ENCODE assay signal across 9 cellular contexts in genomic region chr10:97355571-97355975, GRCh38. TPM values are rescaled to one million over a fixed set of nuclear protein-coding genes. Genes with fewer than 3 reads are reported as not detected.
DNase-seq lines count a peak whose midpoint lies in the region; ATAC-seq and TF ChIP-seq lines count a peak whose summit lies in the region.
"Had no signal": no experiment of that assay in that cellular context is flagged by ENCODE, and none has a peak within 500 bp of the region (broad histone marks: within the 10 kb centered on the region; RNA-seq: fewer than 3 reads in every experiment).

No MANE protein-coding gene starts in this region.

- H3K4me2 ChIP-seq in neuronal stem cell (ENCODE audit: insufficient read depth, low read length, poor library complexity, severe bottlenecking), result no peak overlapping the region

- H4K91ac ChIP-seq in neuronal stem cell (ENCODE audit: low read depth, low read length, poor library complexity), result no peak overlapping the region

- H2BK15ac ChIP-seq in neuronal stem cell (ENCODE audit: low read length), result no peak overlapping the region

- no peak overlapping the region for H2AK5ac ChIP-seq in neuronal stem cell (ENCODE audit: low read depth, low read length)

- no peak overlapping the region for H3K23ac ChIP-seq in neuronal stem cell (ENCODE audit: low read depth, low read length, poor library complexity)

- H3K9me3 ChIP-seq in neuronal stem cell (replicated peaks in 1 of 2; ENCODE audit: control insufficient read depth in 2 of 2, insufficient read depth in 1 of 2, low read depth in 1 of 2, low read length in 2 of 2), result no peaks in the 10 kb centered on the region

- no peaks in the 10 kb centered on the region for H3K27me3 ChIP-seq in foreskin keratinocyte
- no peaks in the 10 kb centered on the region for H3K27me3 ChIP-seq in neuronal stem cell (ENCODE audit: control insufficient read depth in 3 of 3, insufficient read depth in 3 of 3, low read depth in 1 of 3, low read length in 3 of 3)

- TF ChIP-seq CTCF in GM10248 (IDR thresholded peaks at IDR 0.05; ENCODE audit: control extremely low read depth, extremely low read depth, low read depth, missing control alignments) (peak; percentile 26), foreskin keratinocyte (conservative IDR thresholded peaks at IDR 0.05) (peak; percentile 48)

- H2BK120ac ChIP-seq in neuronal stem cell (ENCODE audit: low read depth, low read length), result no peak overlapping the region

- H3K14ac ChIP-seq in neuronal stem cell (ENCODE audit: low read length), result no peak overlapping the region

- H3K27ac ChIP-seq in foreskin keratinocyte (no peak overlapping the region), neuronal stem cell (replicated peaks; ENCODE audit: low read length) (no peak overlapping the region)

- no peak overlapping the region for H2BK5ac ChIP-seq in neuronal stem cell (ENCODE audit: low read length)

- DNase-seq in GM10248 (ENCODE audit: extremely low spot score), result no peak
- peak; percentile 30 for DNase-seq in SK-MEL-5 (ENCODE audit: low read depth, low spot score)
- DNase-seq in foreskin keratinocyte, result no peak
- peak; percentile 13 for DNase-seq in renal cortical epithelial cell (ENCODE audit: low read depth)
- no peak for DNase-seq in NCI-H2107 treated with DMSO at 0.1 percent for 48 hours (lab: John Stamatoyannopoulos, UW; ENCODE audit: unreplicated experiment)
- DNase-seq in neuronal stem cell (ENCODE audit: low spot score), result no peak
- DNase-seq: activated B cell treated with CpG ODN at 0.5 μM for 24 hours had no signal

- no CpG with 5 or more reads among the region's 5 CpGs for WGBS in neuronal stem cell (ENCODE audit: extremely low coverage in 2 of 2, insufficient read length in 2 of 2, insufficient replicate concordance in 1 of 2), 2 donors

- ATAC-seq in foreskin keratinocyte (no peak), HG02571 (IDR thresholded peaks at IDR 0.05; ENCODE audit: unreplicated experiment) (no peak), GM21423 (IDR thresholded peaks at IDR 0.05; ENCODE audit: unreplicated experiment) (no peak)

- H3K4me1 ChIP-seq in foreskin keratinocyte, result no peaks in the 10 kb centered on the region
- H3K4me1 ChIP-seq in neuronal stem cell (ENCODE audit: control insufficient read depth in 2 of 2, insufficient read depth in 1 of 2, low read depth in 1 of 2, low read length in 2 of 2), result no peaks in the 10 kb centered on the region

- no peak overlapping the region for H4K8ac ChIP-seq in neuronal stem cell (ENCODE audit: low read depth, low read length)

- H3K9ac ChIP-seq in neuronal stem cell (ENCODE audit: low read depth, low read length, poor library complexity), result no peak overlapping the region

- POLR2A ChIA-PET in GM10248 (lab: Yijun Ruan, JAX), result no interaction called here

- CTCF ChIA-PET in GM10248 (lab: Yijun Ruan, JAX), result no interaction called here

- H3K79me1 ChIP-seq in neuronal stem cell (ENCODE audit: low read depth, low read length), result peaks cover 3% of the 10 kb centered on the region

- H2BK12ac ChIP-seq in neuronal stem cell (ENCODE audit: low read length), result no peak overlapping the region

- H2AFZ ChIP-seq in neuronal stem cell (ENCODE audit: low read length), result no peak overlapping the region

- in situ Hi-C loops in SK-MEL-5 (cut with HindIII; ENCODE audit: low pct_unique_long_range_greater_than_20kb, low sequenced_read_pairs), result no loop called here

- H3K18ac ChIP-seq in neuronal stem cell (ENCODE audit: low read length), result no peak overlapping the region

- H3K4me3 ChIP-seq in neuronal stem cell (ENCODE audit: low read length in 2 of 2), result no peak overlapping the region

- H3K36me3 ChIP-seq in neuronal stem cell (replicated peaks in 1 of 2; ENCODE audit: control insufficient read depth in 2 of 2, insufficient read depth in 2 of 2, low read length in 2 of 2), result peaks cover 24 to 54% of the 10 kb centered on the region in 2 donors

- no peak overlapping the region for H3K4ac ChIP-seq in neuronal stem cell (ENCODE audit: low read length)

RNA-seq across cellular contexts. Expression of gene FRAT2, which starts 21.0 kb away (rescaled TPM):
- 20.5 and 22.0 TPM in 2 replicates for total RNA-seq in SK-MEL-5 (2014; rRNA removed; shearing (Covaris generic))
- 16.6 and 17.3 TPM in 2 replicates for polyA plus RNA-seq in SK-MEL-5 (2015; cell fraction: cytosol; rRNA removed)
- 7.9 and 10.5 TPM in 2 replicates for polyA plus RNA-seq in SK-MEL-5 (2015; cell fraction: nucleus; rRNA removed)
- total RNA-seq in foreskin keratinocyte (7.1 and 8.1 TPM in 2 replicates), renal cortical epithelial cell (7.8 and 15.0 TPM in 2 replicates)
- 6.4 and 8.6 TPM in 2 replicates for polyA plus RNA-seq in foreskin keratinocyte
- polyA plus RNA-seq in neuronal stem cell (2013, experiment 1 of 2), result 6.9 TPM
- 7.3 TPM for polyA plus RNA-seq in neuronal stem cell (2013, experiment 2 of 2)

RNA-seq across cellular contexts. Expression of gene FRAT1, which starts 36.5 kb away (rescaled TPM):
- total RNA-seq in SK-MEL-5 (2014; rRNA removed; shearing (Covaris generic)), result 1.2 and 1.7 TPM in 2 replicates
- polyA plus RNA-seq in SK-MEL-5 (2015; cell fraction: cytosol; rRNA removed), result 1.9 and 3.3 TPM in 2 replicates
- polyA plus RNA-seq in SK-MEL-5 (2015; cell fraction: nucleus; rRNA removed), result 2.8 and 3.6 TPM in 2 replicates
- total RNA-seq in foreskin keratinocyte, result 0.95 and 1.0 TPM in 2 replicates
- polyA plus RNA-seq in foreskin keratinocyte, result 0.93 and 0.94 TPM in 2 replicates
- total RNA-seq in renal cortical epithelial cell, result 0.52 and 3.5 TPM in 2 replicates
- 1.8 TPM for polyA plus RNA-seq in neuronal stem cell (2013, experiment 1 of 2)
- polyA plus RNA-seq in neuronal stem cell (2013, experiment 2 of 2), result 1.8 TPM

RNA-seq across cellular contexts. Expression of gene RRP12, which starts 45.6 kb away (rescaled TPM):
- 24.1 and 30.7 TPM in 2 replicates for total RNA-seq in SK-MEL-5 (2014; rRNA removed; shearing (Covaris generic))
- polyA plus RNA-seq in SK-MEL-5 (2015; cell fraction: cytosol; rRNA removed), result 41.2 and 43.5 TPM in 2 replicates
- 69.3 and 80.4 TPM in 2 replicates for polyA plus RNA-seq in SK-MEL-5 (2015; cell fraction: nucleus; rRNA removed)
- 32.7 and 40.1 TPM in 2 replicates for total RNA-seq in foreskin keratinocyte
- polyA plus RNA-seq in foreskin keratinocyte, result 23.7 and 27.7 TPM in 2 replicates
- 22.6 and 29.2 TPM in 2 replicates for total RNA-seq in renal cortical epithelial cell
- 10.3 TPM for polyA plus RNA-seq in neuronal stem cell (2013, experiment 1 of 2)
- polyA plus RNA-seq in neuronal stem cell (2013, experiment 2 of 2), result 9.5 TPM

Comparison
In these comparisons a context has a peak if more than half of its experiments do, and no peak if none do; other contexts are left out.
1. DNase-seq: peak in SK-MEL-5 (single experiment) and renal cortical epithelial cell (single experiment); none in GM10248 (single experiment), foreskin keratinocyte (0 of 2), NCI-H2107 treated with DMSO at 0.1 percent for 48 hours (single experiment) and neuronal stem cell (single experiment).